Comparison of ENCODE assay signal across 9 cellular contexts in the genomic region with DNA sequence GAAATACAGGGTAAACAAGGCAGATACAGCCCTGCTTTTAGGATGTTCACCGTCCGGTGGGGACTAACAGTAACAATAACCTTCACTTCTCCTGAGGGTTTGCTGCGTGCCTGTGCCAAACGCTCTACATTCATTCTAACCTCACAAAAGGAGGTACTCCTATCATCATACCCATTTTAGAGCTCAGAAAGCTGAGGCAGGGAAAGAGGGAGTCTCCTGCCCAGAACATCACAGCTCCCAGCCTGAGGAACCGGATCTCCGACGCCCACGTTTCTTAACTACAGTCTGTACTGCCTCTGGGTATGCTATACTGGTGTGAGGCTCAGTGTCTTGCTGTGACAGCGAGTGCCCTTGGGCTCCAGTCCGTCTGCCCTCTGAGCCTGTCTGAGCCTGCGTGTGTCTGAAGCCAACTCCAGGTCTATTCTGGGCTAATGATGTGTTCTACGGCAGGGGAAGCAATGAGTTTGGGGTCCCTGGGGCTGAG. TPM values are rescaled to one million over a fixed set of nuclear protein-coding genes. Genes with fewer than 3 reads are reported as not detected.
A peak's percentile ranks its signal among the peaks of the same experiment; 100 is the strongest.
DNase-seq lines count a peak whose midpoint lies in the region; ATAC-seq, FAIRE-seq and TF ChIP-seq lines count a peak whose summit lies in the region.
"Had no signal": no experiment of that assay in that cellular context is flagged by ENCODE, and none has a peak within 500 bp of the region (broad histone marks: within the 10 kb centered on the region; RNA-seq: fewer than 3 reads in every experiment).

No MANE protein-coding gene starts in this region.

- POLR2A ChIA-PET in CD8-positive, alpha-beta T cell (lab: Charles Lee), result no interaction called here
- POLR2A ChIA-PET in PC-3 (lab: Charles Lee; ENCODE audit: unreplicated experiment), result no interaction called here

- intact Hi-C loops in CD8-positive, alpha-beta T cell (cut with DNase I, micrococcal nuclease), result loop anchor here (2.0 to 10.0 kb wide), 9 partner anchors 19 to 315 kb away; partner anchors contain the start of genes POU2F2 (in 2 of the 2), DEDD2 (in 1 of the 2), ERF (in 1 of the 2) and MEGF8 (in 1 of the 2)
- intact Hi-C loops in PC-3 (cut with micrococcal nuclease), result no loop called here

- H3K4me3 Mint-ChIP-seq in CD8-positive, alpha-beta T cell, result peak overlapping the region; percentile 93

- peak overlapping the region; percentile 78 for H3K4me3 ChIP-seq in CD8-positive, alpha-beta T cell (ENCODE audit: low read depth, low read length)
- H3K4me3 ChIP-seq in PC-3 (ENCODE audit: low read length) (no peak overlapping the region), neuron (ENCODE audit: low read length) (peak overlapping the region; percentile 80)

- FAIRE-seq in urothelium cell line (lab: Jason Lieb, UNC) (no peak), RCC 7860 (lab: Jason Lieb, UNC) (no peak)

- H3K27me3 ChIP-seq in CD8-positive, alpha-beta T cell (ENCODE audit: insufficient read depth, low read length), result no peaks in the 10 kb centered on the region
- H3K27me3 ChIP-seq in PC-3 (ENCODE audit: low read length) (no peaks in the 10 kb centered on the region), neuron (ENCODE audit: insufficient read depth, low read length) (no peaks in the 10 kb centered on the region)

- H3K9me3 ChIP-seq in CD8-positive, alpha-beta T cell (ENCODE audit: low read length), result no peaks in the 10 kb centered on the region
- H3K9me3 ChIP-seq in PC-3 (ENCODE audit: low read length) (no peaks in the 10 kb centered on the region), neuron (ENCODE audit: low read length) (no peaks in the 10 kb centered on the region)

- TF ChIP-seq CTCF in CD8-positive, alpha-beta T cell (IDR thresholded peaks at IDR 0.05), result no peak
- TF ChIP-seq CTCF in PC-3 (conservative IDR thresholded peaks at IDR 0.05; ENCODE audit: low read depth, low read length), result no peak

- H3K27ac ChIP-seq in CD8-positive, alpha-beta T cell (ENCODE audit: low read depth, low read length), result no peak overlapping the region
- H3K27ac ChIP-seq in PC-3 (ENCODE audit: low read length) (no peak overlapping the region), epithelial cell of prostate (peak overlapping the region; percentile 97)

- H3F3A ChIP-seq in PC-3 (ENCODE audit: low read length, unreplicated experiment), result no peaks in the 10 kb centered on the region

- H3K27me3 Mint-ChIP-seq in CD8-positive, alpha-beta T cell (ENCODE audit: low read depth), result no peaks in the 10 kb centered on the region

- H3K9me3 Mint-ChIP-seq in CD8-positive, alpha-beta T cell, result no peaks in the 10 kb centered on the region

- peaks cover 41% of the 10 kb centered on the region for H3K4me1 Mint-ChIP-seq in CD8-positive, alpha-beta T cell (ENCODE audit: low read depth)

- no peaks in the 10 kb centered on the region for H4K20me1 ChIP-seq in PC-3 (ENCODE audit: low read length)

- H3K9ac ChIP-seq in PC-3 (ENCODE audit: low read length), result no peak overlapping the region

- no peaks in the 10 kb centered on the region for H3K79me2 ChIP-seq in PC-3 (ENCODE audit: low read length)

- ATAC-seq in CD8-positive, alpha-beta T cell, result no peak
- no peak for ATAC-seq in PC-3

- H3K4me2 ChIP-seq in PC-3 (ENCODE audit: low read length), result 0 out of 2 replicates have a peak overlapping the region, but pooled peaks have one; percentile 86

- no peaks in the 10 kb centered on the region for H3K9me2 ChIP-seq in PC-3 (replicated peaks; ENCODE audit: low read length)

- H3K27ac Mint-ChIP-seq in CD8-positive, alpha-beta T cell, result peak overlapping the region; percentile 87

- H3K4me1 ChIP-seq in CD8-positive, alpha-beta T cell (ENCODE audit: insufficient read depth, low read length), result peaks cover 31% of the 10 kb centered on the region
- H3K4me1 ChIP-seq in PC-3 (ENCODE audit: insufficient read depth, low read length) (peaks cover 28% of the 10 kb centered on the region), neuron (ENCODE audit: insufficient read depth, low read length) (peaks cover 12% of the 10 kb centered on the region)

- CTCF ChIA-PET in CD8-positive, alpha-beta T cell (lab: Charles Lee), result interaction anchor here (1.4 kb wide), 1 partner anchor 11 kb away, joined by 5 read pairs; no protein-coding TSS in a partner anchor
- CTCF ChIA-PET in PC-3 (lab: Charles Lee), result no interaction called here

- H2AFZ ChIP-seq in PC-3 (ENCODE audit: low read length), result no peak overlapping the region
- no peak overlapping the region for H2AFZ ChIP-seq in neuron (ENCODE audit: low read depth, low read length)

- H3K36me3 Mint-ChIP-seq in CD8-positive, alpha-beta T cell, result peaks cover 6% of the 10 kb centered on the region

- no TSS peak for BruUV-seq in PC-3 (replicated peaks; lab: Mats Ljungman, UMichigan)

- H3K36me3 ChIP-seq in CD8-positive, alpha-beta T cell (ENCODE audit: insufficient read depth, low read length), result no peaks in the 10 kb centered on the region
- H3K36me3 ChIP-seq in PC-3 (ENCODE audit: low read depth, low read length) (no peaks in the 10 kb centered on the region), neuron (ENCODE audit: insufficient read depth, low read length) (no peaks in the 10 kb centered on the region)

- no peak for DNase-seq in CD8-positive, alpha-beta T cell
- DNase-seq in PC-3 (no peak), epithelial cell of prostate (ENCODE audit: low read depth, low spot score) (no peak), urothelium cell line (ENCODE audit: low spot score) (no peak), LoVo (ENCODE audit: low spot score) (no peak), RCC 7860 (ENCODE audit: low spot score) (no peak)
- no peak for DNase-seq in stimulated activated CD4-positive, alpha-beta T cell treated with anti-CD3 and anti-CD28 coated beads, Interleukin-2, amount 100 ng/mL, for 48 hours

RNA-seq across cellular contexts. Expression of gene LIPE, which starts 5.1 kb away (rescaled TPM):
- total RNA-seq in CD8-positive, alpha-beta T cell, result 1 to 10 TPM; 4.8 to 8.6 TPM
- total RNA-seq in PC-3 (2014; rRNA removed), result 2.1 and 3.7 TPM in 2 replicates

RNA-seq across cellular contexts. Expression of gene CXCL17, which starts 20.6 kb away (rescaled TPM):
- total RNA-seq in CD8-positive, alpha-beta T cell, result not detected
- 0.98 TPM in 1 of 2 replicates, not detected in the other for total RNA-seq in PC-3 (2014; rRNA removed)
- total RNA-seq: NCI-H460 had no signal

RNA-seq across cellular contexts. Expression of gene CNFN, which starts 32.0 kb away (rescaled TPM):
- total RNA-seq in CD8-positive, alpha-beta T cell, result not detected
- 4.1 and 4.5 TPM in 2 replicates for total RNA-seq in PC-3 (2014; rRNA removed)
